Comparison of ENCODE assay signal across 9 cellular contexts in genomic region chr12:25395227-25395626, GRCh38.
"Had no signal": no experiment of that assay in that cellular context is flagged by ENCODE, and none has a peak within 500 bp of the region (broad histone marks: within the 10 kb centered on the region; RNA-seq: fewer than 3 reads in every experiment).

No MANE protein-coding gene starts in this region.

- DNase-seq: GM23248, GOT3, H7, H9, HCEC 1CT, HFFc6 had no signal

- ATAC-seq: GM23338, HCT116 had no signal

- H3K4me3 ChIP-seq: GM23248, GM23338, HAP-1 had no signal

- H3K27ac ChIP-seq: GM23248 had no signal

- H3K36me3 ChIP-seq: HAP-1 had no signal

- H3K4me1 ChIP-seq: HAP-1 had no signal

- H3K9me3 ChIP-seq: HAP-1 had no signal

- H3K4me2 ChIP-seq: GM23338 had no signal

- H2AFZ ChIP-seq: GM23248, GM23338 had no signal
